10 cellular contexts compared by ENCODE assay signal in genomic region chr21:17931080-17931479, GRCh38.
DNase-seq lines count a peak whose midpoint lies in the region; ATAC-seq and TF ChIP-seq lines count a peak whose summit lies in the region.
"Had no signal": no experiment of that assay in that cellular context is flagged by ENCODE, and none has a peak within 500 bp of the region (broad histone marks: within the 10 kb centered on the region; RNA-seq: fewer than 3 reads in every experiment).

No MANE protein-coding gene starts in this region.

- CTCF ChIA-PET in MCF 10A (lab: Yijun Ruan, JAX): interaction anchor here (0.6 to 1.0 kb wide), 3 partner anchors 9 to 252 kb away, joined by 3 read pairs; no protein-coding TSS in a partner anchor

- intact Hi-C loops in MCF 10A (cut with micrococcal nuclease) (no loop called here), breast epithelium (cut with DNase I; ENCODE audit: low total_unique reads) (no loop called here)

- TF ChIP-seq CTCF in MCF 10A (IDR thresholded peaks at IDR 0.05; ENCODE audit: unreplicated experiment) (peak; percentile 9), breast epithelium (IDR thresholded peaks at IDR 0.05) (no peak), VCaP (conservative IDR thresholded peaks at IDR 0.05) (peak; percentile 29), smooth muscle cell (IDR thresholded peaks at IDR 0.05; ENCODE audit: borderline replicate concordance, insufficient read depth, poor library complexity, severe bottlenecking) (peak; percentile 16)

- H3K9me3 ChIP-seq in breast epithelium: no peaks in the 10 kb centered on the region
- no peaks in the 10 kb centered on the region for H3K9me3 ChIP-seq in smooth muscle cell (replicated peaks; ENCODE audit: low read depth)
- no peaks in the 10 kb centered on the region for H3K9me3 ChIP-seq in effector memory CD4-positive, alpha-beta T cell (ENCODE audit: control insufficient read depth, low read length)
- H3K9me3 ChIP-seq: psoas muscle had no signal

- H4K20me1 ChIP-seq in smooth muscle cell (ENCODE audit: low read depth): no peaks in the 10 kb centered on the region

- H3K4me2 ChIP-seq in smooth muscle cell: no peak overlapping the region

- ATAC-seq in HG02852 (IDR thresholded peaks at IDR 0.05; ENCODE audit: unreplicated experiment): peak; percentile 71
- ATAC-seq: psoas muscle had no signal

- H3K4me3 ChIP-seq in breast epithelium (no peak overlapping the region), smooth muscle cell (no peak overlapping the region)
- no peak overlapping the region for H3K4me3 ChIP-seq in effector memory CD4-positive, alpha-beta T cell (ENCODE audit: insufficient read depth, low read depth, low read length, poor library complexity, severe bottlenecking)
- H3K4me3 ChIP-seq: psoas muscle had no signal

- no peak overlapping the region for H3K9ac ChIP-seq in smooth muscle cell (ENCODE audit: low read depth)

- H3K27me3 ChIP-seq in breast epithelium (no peaks in the 10 kb centered on the region), smooth muscle cell (ENCODE audit: low read depth) (peaks cover 3% of the 10 kb centered on the region)
- no peaks in the 10 kb centered on the region for H3K27me3 ChIP-seq in effector memory CD4-positive, alpha-beta T cell (replicated peaks; ENCODE audit: control insufficient read depth, insufficient read depth, low read length, poor library complexity, severe bottlenecking)

- DNase-seq in MCF 10A (ENCODE audit: unreplicated experiment): no peak
- DNase-seq in breast epithelium (ENCODE audit: low spot score in 2 of 2): no peak
- DNase-seq in smooth muscle cell (lab: John Stamatoyannopoulos, UW; ENCODE audit: unreplicated experiment): no peak
- no peak for DNase-seq in HCEC 1CT
- no peak for DNase-seq in NCI-H1436 treated with DMSO at 0.1 percent for 48 hours (lab: John Stamatoyannopoulos, UW)
- DNase-seq in effector memory CD4-positive, alpha-beta T cell: no peak
- DNase-seq: activated gamma-delta T cell, psoas muscle had no signal

- no peaks in the 10 kb centered on the region for H3K9me3 Mint-ChIP-seq in MCF 10A (ENCODE audit: unreplicated experiment)

- H3K79me2 ChIP-seq in smooth muscle cell (ENCODE audit: low read depth): no peaks in the 10 kb centered on the region

- H3K27ac ChIP-seq in breast epithelium (no peak overlapping the region), VCaP (no peak overlapping the region), smooth muscle cell (ENCODE audit: low read depth) (no peak overlapping the region)
- H3K27ac ChIP-seq in effector memory CD4-positive, alpha-beta T cell (ENCODE audit: insufficient read depth, low read length, poor library complexity, severe bottlenecking): no peak overlapping the region
- H3K27ac ChIP-seq: psoas muscle had no signal

- POLR2A ChIA-PET in MCF 10A (lab: Yijun Ruan, JAX): interaction anchor here (0.7 to 1.2 kb wide), 2 partner anchors 9 to 31 kb away, joined by 3 read pairs; no protein-coding TSS in a partner anchor

- TF ChIP-seq POLR2A in breast epithelium (IDR thresholded peaks at IDR 0.05): no peak

- WGBS in smooth muscle cell (ENCODE audit: low lambda C conversion rate): 88% methylated on average over 4 of the region's 4 CpGs

- no peak overlapping the region for H3K27ac Mint-ChIP-seq in MCF 10A (ENCODE audit: low read depth, unreplicated experiment)

- no peaks in the 10 kb centered on the region for H3K27me3 Mint-ChIP-seq in MCF 10A (ENCODE audit: insufficient read depth, unreplicated experiment)

- H3K36me3 ChIP-seq in breast epithelium: no peaks in the 10 kb centered on the region
- H3K36me3 ChIP-seq in smooth muscle cell (ENCODE audit: low read depth): no peaks in the 10 kb centered on the region
- H3K36me3 ChIP-seq in effector memory CD4-positive, alpha-beta T cell (ENCODE audit: control insufficient read depth, insufficient read depth, low read length): no peaks in the 10 kb centered on the region

- H3K36me3 Mint-ChIP-seq in MCF 10A (ENCODE audit: insufficient read depth, unreplicated experiment): no peaks in the 10 kb centered on the region

- no peak overlapping the region for H2AFZ ChIP-seq in smooth muscle cell (ENCODE audit: low read depth)

- BruUV-seq in MCF 10A (replicated peaks; lab: Mats Ljungman, UMichigan): no TSS peak

- no peak overlapping the region for H3K4me3 Mint-ChIP-seq in MCF 10A (ENCODE audit: unreplicated experiment)

- H3F3A ChIP-seq in smooth muscle cell (ENCODE audit: low read depth): no peaks in the 10 kb centered on the region

- no peaks in the 10 kb centered on the region for H3K4me1 Mint-ChIP-seq in MCF 10A (ENCODE audit: insufficient read depth, unreplicated experiment)

- no peaks in the 10 kb centered on the region for H3K4me1 ChIP-seq in breast epithelium
- H3K4me1 ChIP-seq in smooth muscle cell (ENCODE audit: low read depth): no peaks in the 10 kb centered on the region
- no peaks in the 10 kb centered on the region for H3K4me1 ChIP-seq in effector memory CD4-positive, alpha-beta T cell (ENCODE audit: control insufficient read depth, insufficient read depth, low read length, poor library complexity, severe bottlenecking)
- H3K4me1 ChIP-seq: psoas muscle had no signal

Comparison
In these comparisons a context has a peak if more than half of its experiments do, and no peak if none do; other contexts are left out.
1. CTCF ChIP-seq: peak in MCF 10A (single experiment), VCaP (single experiment) and smooth muscle cell (single experiment); none in breast epithelium (0 of 3).